In genomic region chr13:113856716-113857065, GRCh38 we compare ENCODE assay signal across 10 cellular contexts. TPM values are rescaled to one million over a fixed set of nuclear protein-coding genes. Genes with fewer than 3 reads are reported as not detected.
DNase-seq lines count a peak whose midpoint lies in the region; TF ChIP-seq lines count a peak whose summit lies in the region.
"Had no signal": no experiment of that assay in that cellular context is flagged by ENCODE, and none has a peak within 500 bp of the region (broad histone marks: within the 10 kb centered on the region; RNA-seq: fewer than 3 reads in every experiment).

No MANE protein-coding gene starts in this region.

- no peak overlapping the region for H3K23ac ChIP-seq in neuronal stem cell (ENCODE audit: low read depth, low read length, poor library complexity)

- peaks cover 8% of the 10 kb centered on the region for H3K79me1 ChIP-seq in neuronal stem cell (ENCODE audit: low read depth, low read length)

- no peak overlapping the region for H2BK120ac ChIP-seq in neuronal stem cell (ENCODE audit: low read depth, low read length)

- peaks cover 0 to 22% (median 0%) of the 10 kb centered on the region in 3 experiments for H3K27me3 ChIP-seq in neuronal stem cell (ENCODE audit: control insufficient read depth in 3 of 3, insufficient read depth in 3 of 3, low read depth in 1 of 3, low read length in 3 of 3)

- no peak overlapping the region for H3K4me2 ChIP-seq in neuronal stem cell (ENCODE audit: insufficient read depth, low read length, poor library complexity, severe bottlenecking)

- no peak overlapping the region for H4K8ac ChIP-seq in neuronal stem cell (ENCODE audit: low read depth, low read length)

- WGBS in neuronal stem cell (ENCODE audit: extremely low coverage in 2 of 2, insufficient read length in 2 of 2, insufficient replicate concordance in 1 of 2), 2 donors = no CpG with 5 or more reads among the region's 9 CpGs

- peak overlapping the region; percentile 77 for H3K27ac ChIP-seq in neuronal stem cell (replicated peaks; ENCODE audit: low read length)

- H3K14ac ChIP-seq in neuronal stem cell (ENCODE audit: low read length) = no peak overlapping the region

- H3K4ac ChIP-seq in neuronal stem cell (ENCODE audit: low read length) = no peak overlapping the region

- H2AFZ ChIP-seq in neuronal stem cell (ENCODE audit: low read length) = no peak overlapping the region

- H2BK15ac ChIP-seq in neuronal stem cell (ENCODE audit: low read length) = no peak overlapping the region

- no peak overlapping the region for H4K91ac ChIP-seq in neuronal stem cell (ENCODE audit: low read depth, low read length, poor library complexity)

- H3K9ac ChIP-seq in neuronal stem cell (ENCODE audit: low read depth, low read length, poor library complexity) = no peak overlapping the region

- no peaks in the 10 kb centered on the region for H3K9me3 ChIP-seq in neuronal stem cell (replicated peaks in 1 of 2; ENCODE audit: control insufficient read depth in 2 of 2, insufficient read depth in 1 of 2, low read depth in 1 of 2, low read length in 2 of 2)

- H3K4me1 ChIP-seq in neuronal stem cell (ENCODE audit: control insufficient read depth in 2 of 2, insufficient read depth in 1 of 2, low read depth in 1 of 2, low read length in 2 of 2) = peaks cover 27 to 58% of the 10 kb centered on the region in 2 donors

- H3K4me3 ChIP-seq in WI38 (ENCODE audit: low read depth, low read length) (peak overlapping the region; percentile 17), foreskin fibroblast (ENCODE audit: low read depth in 1 of 2, low read length in 2 of 2) (no peak overlapping the region), neuronal stem cell (ENCODE audit: low read length in 2 of 2) (no peak overlapping the region)

- H2BK5ac ChIP-seq in neuronal stem cell (ENCODE audit: low read length) = no peak overlapping the region

- POLR2A ChIA-PET in GM10248 (lab: Yijun Ruan, JAX) = no interaction called here

- H2AK5ac ChIP-seq in neuronal stem cell (ENCODE audit: low read depth, low read length) = peak overlapping the region; percentile 23

- in situ Hi-C loops in GM13976 (cut with MboI; ENCODE audit: low sequenced_read_pairs, unreplicated experiment) = no loop called here

- peak overlapping the region; percentile 51 for H2BK12ac ChIP-seq in neuronal stem cell (ENCODE audit: low read length)

- H3K18ac ChIP-seq in neuronal stem cell (ENCODE audit: low read length) = peak overlapping the region; percentile 66

- DNase-seq in COLO829 (ENCODE audit: low spot score) (peak; percentile 24), foreskin fibroblast (peak; percentile 69 to 81), neuronal stem cell (ENCODE audit: low spot score) (no peak), GM13976 (ENCODE audit: low spot score) (no peak), NCI-H69 (lab: John Stamatoyannopoulos, UW) (no peak), medulla oblongata (ENCODE audit: extremely low spot score) (no peak), GM10248 (ENCODE audit: extremely low spot score) (no peak)
- DNase-seq: CD4-positive, CD25-positive, alpha-beta regulatory T cell; Karpas-422 had no signal

- H3K36me3 ChIP-seq in neuronal stem cell (replicated peaks in 1 of 2; ENCODE audit: control insufficient read depth in 2 of 2, insufficient read depth in 2 of 2, low read length in 2 of 2) = peaks cover 0 to 4% of the 10 kb centered on the region in 2 donors

- no peak for TF ChIP-seq CTCF in WI38 (IDR thresholded peaks at IDR 0.05; ENCODE audit: low read depth, low read length)
- TF ChIP-seq CTCF in foreskin fibroblast (IDR thresholded peaks at IDR 0.05; ENCODE audit: low read depth, low read length) = no peak
- no peak for TF ChIP-seq CTCF in GM13976 (IDR thresholded peaks at IDR 0.05; ENCODE audit: borderline replicate concordance, control extremely low read depth, extremely low read depth, insufficient read depth, missing control alignments)
- no peak for TF ChIP-seq CTCF in GM10248 (IDR thresholded peaks at IDR 0.05; ENCODE audit: control extremely low read depth, extremely low read depth, low read depth, missing control alignments)

- CTCF ChIA-PET in GM10248 (lab: Yijun Ruan, JAX) = no interaction called here

RNA-seq across cellular contexts. Expression of gene GAS6, which starts 7.2 kb away (rescaled TPM):
- polyA plus RNA-seq in neuronal stem cell (2013, experiment 1 of 2) = 34.2 TPM
- polyA plus RNA-seq in neuronal stem cell (2013, experiment 2 of 2) = 33.8 TPM

Comparison
In these comparisons a context has a peak if more than half of its experiments do, and no peak if none do; other contexts are left out.
1. DNase-seq: peak in COLO829 (single experiment) and foreskin fibroblast (2 of 2); none in neuronal stem cell (single experiment), GM13976 (single experiment), NCI-H69 (single experiment), medulla oblongata (single experiment) and GM10248 (single experiment).